In the genomic region with DNA sequence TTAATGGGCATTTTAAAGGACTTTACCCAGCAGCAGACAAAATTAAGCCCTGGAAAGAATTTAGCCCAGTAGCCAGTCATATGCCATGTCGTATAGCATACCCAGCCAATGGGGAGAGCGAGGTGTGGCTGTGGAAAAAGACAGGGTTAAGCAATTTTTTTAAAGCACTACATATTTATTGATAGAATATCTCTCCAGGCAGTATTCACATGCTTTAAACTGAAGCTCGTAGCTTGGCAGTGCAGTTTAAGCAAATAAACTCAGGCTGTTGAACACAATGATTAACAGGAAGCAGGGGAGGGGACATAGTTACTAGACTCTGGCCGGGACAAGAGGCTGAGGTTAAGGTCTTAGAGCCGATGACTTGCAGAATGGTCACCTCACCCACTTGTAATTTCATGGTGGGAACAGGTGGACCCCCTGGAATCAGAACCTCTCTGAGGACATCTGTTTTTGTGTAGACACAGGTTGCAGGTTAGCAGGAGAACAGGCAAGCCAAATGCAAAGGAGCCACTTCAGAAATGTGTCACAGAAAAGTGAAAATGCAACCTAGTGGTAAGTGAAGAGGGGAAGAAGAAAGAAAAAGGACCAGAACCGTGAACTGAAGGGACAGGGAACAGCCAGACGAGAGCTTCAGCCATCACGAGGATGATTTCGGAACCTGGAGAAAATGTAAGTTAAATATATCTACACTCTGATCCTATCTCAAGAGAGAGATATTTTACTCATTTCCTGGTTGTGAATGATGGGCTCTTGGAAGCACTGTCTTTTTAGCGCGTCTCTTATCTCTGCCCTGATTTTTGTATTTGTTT, we compare ENCODE assay signal across 8 cellular contexts. TPM values are rescaled to one million over a fixed set of nuclear protein-coding genes. Genes with fewer than 3 reads are reported as not detected.
A peak's percentile ranks its signal among the peaks of the same experiment; 100 is the strongest.
DNase-seq lines count a peak whose midpoint lies in the region; ATAC-seq, FAIRE-seq and TF ChIP-seq lines count a peak whose summit lies in the region.

No MANE protein-coding gene starts in this region.

- H3K27me3 ChIP-seq in Caco-2 (replicated peaks; ENCODE audit: control insufficient read depth, insufficient read depth, low read length): no peaks in the 10 kb centered on the region

- H3K9me3 ChIP-seq in Caco-2: no peaks in the 10 kb centered on the region

- H3K9me3 Mint-ChIP-seq in Caco-2 (ENCODE audit: unreplicated experiment): no peaks in the 10 kb centered on the region
- H3K9me3 Mint-ChIP-seq in central memory CD8-positive, alpha-beta T cell: no peaks in the 10 kb centered on the region
- no peaks in the 10 kb centered on the region for H3K9me3 Mint-ChIP-seq in mesothelial cell of epicardium

- H3K4me3 ChIP-seq in Caco-2 (ENCODE audit: low read depth, low read length): peak overlapping the region; percentile 29

- H3K4me1 ChIP-seq in Caco-2: peaks cover 21% of the 10 kb centered on the region

- H3K4me3 Mint-ChIP-seq in Caco-2 (ENCODE audit: unreplicated experiment) (peak overlapping the region; percentile 72), mesothelial cell of epicardium (no peak overlapping the region)
- H3K4me3 Mint-ChIP-seq in central memory CD8-positive, alpha-beta T cell: peak overlapping the region; percentile 85

- FAIRE-seq in RCC 7860 (lab: Jason Lieb, UNC): no peak

- peak; percentile 53 for ATAC-seq in GM19328 (IDR thresholded peaks at IDR 0.05; ENCODE audit: unreplicated experiment)
- peak; percentile 62 for ATAC-seq in HG03280 (IDR thresholded peaks at IDR 0.05; ENCODE audit: unreplicated experiment)
- peak; percentile 68 for ATAC-seq in central memory CD8-positive, alpha-beta T cell (replicated peaks; ENCODE audit: extremely low read depth, poor library complexity, severe bottlenecking)

- TF ChIP-seq CTCF in Caco-2 (IDR thresholded peaks at IDR 0.05; ENCODE audit: insufficient read depth in 1 of 2, low read depth in 1 of 2, low read length in 1 of 2, severe bottlenecking in 1 of 2, unreplicated experiment in 1 of 2) (no peak), mesothelial cell of epicardium (IDR thresholded peaks at IDR 0.05; ENCODE audit: unreplicated experiment) (no peak)

- CTCF ChIA-PET in Caco-2 (lab: Charles Lee): interaction anchor here (1.7 kb wide), 1 partner anchor 17 kb away, joined by 5 read pairs; no protein-coding TSS in a partner anchor

- H3K4me1 Mint-ChIP-seq in Caco-2 (ENCODE audit: low read depth, unreplicated experiment) (peaks cover 22% of the 10 kb centered on the region), mesothelial cell of epicardium (peaks cover 23% of the 10 kb centered on the region)
- peaks cover 32% of the 10 kb centered on the region for H3K4me1 Mint-ChIP-seq in central memory CD8-positive, alpha-beta T cell

- no peaks in the 10 kb centered on the region for H3K27me3 Mint-ChIP-seq in Caco-2 (ENCODE audit: insufficient read depth, unreplicated experiment)
- H3K27me3 Mint-ChIP-seq in central memory CD8-positive, alpha-beta T cell: no peaks in the 10 kb centered on the region
- no peaks in the 10 kb centered on the region for H3K27me3 Mint-ChIP-seq in mesothelial cell of epicardium (ENCODE audit: low read depth)

- H3K27ac Mint-ChIP-seq in Caco-2 (ENCODE audit: unreplicated experiment) (peak overlapping the region; percentile 85), mesothelial cell of epicardium (peak overlapping the region; percentile 63)
- peak overlapping the region; percentile 82 for H3K27ac Mint-ChIP-seq in central memory CD8-positive, alpha-beta T cell (ENCODE audit: low read depth)

- DNase-seq in Caco-2: peak; percentile 63 to 74
- DNase-seq in RCC 7860 (ENCODE audit: low spot score): peak; percentile 59
- DNase-seq in central memory CD8-positive, alpha-beta T cell (ENCODE audit: low spot score in 2 of 2): no peak
- DNase-seq in mesothelial cell of epicardium (ENCODE audit: low spot score in 2 of 2, unreplicated experiment in 2 of 2): no peak
- DNase-seq in hypothalamus (lab: John Stamatoyannopoulos, UW): no peak
- DNase-seq in NCI-H1105 (lab: John Stamatoyannopoulos, UW): no peak

- H3K36me3 Mint-ChIP-seq in Caco-2 (ENCODE audit: insufficient read depth, unreplicated experiment) (peaks cover 77% of the 10 kb centered on the region), mesothelial cell of epicardium (peaks cover 24% of the 10 kb centered on the region)
- H3K36me3 Mint-ChIP-seq in central memory CD8-positive, alpha-beta T cell (ENCODE audit: insufficient read depth): peaks cover 3% of the 10 kb centered on the region

- TSS peak; percentile 14 for BruUV-seq in Caco-2 (replicated peaks; lab: Mats Ljungman, UMichigan)

- intact Hi-C loops in Caco-2 (cut with micrococcal nuclease; ENCODE audit: unreplicated experiment): no loop called here

- POLR2A ChIA-PET in Caco-2 (lab: Charles Lee): interaction anchor here (0.8 to 1.4 kb wide), 2 partner anchors 39 to 166 kb away, joined by 4 read pairs; partner anchors contain the start of gene PAK1IP1

- H3K36me3 ChIP-seq in Caco-2 (ENCODE audit: control insufficient read depth, insufficient read depth, low read length): peaks cover 1% of the 10 kb centered on the region; the same call in 1 of the 2 replicates

RNA-seq across cellular contexts. Expression of gene GCNT2, which starts 7.2 kb away (rescaled TPM):
- total RNA-seq in Caco-2 (2022) (68.1 and 70.7 TPM in 2 replicates), mesothelial cell of epicardium (29.3 to 35.0 TPM (median 32.2 TPM) in 3 replicates)

Comparison
In these comparisons a context has a peak if more than half of its experiments do, and no peak if none do; other contexts are left out.
1. DNase-seq: peak in Caco-2 (2 of 2) and RCC 7860 (single experiment); none in central memory CD8-positive, alpha-beta T cell (0 of 2), mesothelial cell of epicardium (0 of 2), hypothalamus (0 of 51) and NCI-H1105 (single experiment).
2. Peak in every context shown above with its lines, with median percentiles within 50 percentile points of each other: H3K27ac Mint-ChIP-seq and ATAC-seq.